In the genomic region with DNA sequence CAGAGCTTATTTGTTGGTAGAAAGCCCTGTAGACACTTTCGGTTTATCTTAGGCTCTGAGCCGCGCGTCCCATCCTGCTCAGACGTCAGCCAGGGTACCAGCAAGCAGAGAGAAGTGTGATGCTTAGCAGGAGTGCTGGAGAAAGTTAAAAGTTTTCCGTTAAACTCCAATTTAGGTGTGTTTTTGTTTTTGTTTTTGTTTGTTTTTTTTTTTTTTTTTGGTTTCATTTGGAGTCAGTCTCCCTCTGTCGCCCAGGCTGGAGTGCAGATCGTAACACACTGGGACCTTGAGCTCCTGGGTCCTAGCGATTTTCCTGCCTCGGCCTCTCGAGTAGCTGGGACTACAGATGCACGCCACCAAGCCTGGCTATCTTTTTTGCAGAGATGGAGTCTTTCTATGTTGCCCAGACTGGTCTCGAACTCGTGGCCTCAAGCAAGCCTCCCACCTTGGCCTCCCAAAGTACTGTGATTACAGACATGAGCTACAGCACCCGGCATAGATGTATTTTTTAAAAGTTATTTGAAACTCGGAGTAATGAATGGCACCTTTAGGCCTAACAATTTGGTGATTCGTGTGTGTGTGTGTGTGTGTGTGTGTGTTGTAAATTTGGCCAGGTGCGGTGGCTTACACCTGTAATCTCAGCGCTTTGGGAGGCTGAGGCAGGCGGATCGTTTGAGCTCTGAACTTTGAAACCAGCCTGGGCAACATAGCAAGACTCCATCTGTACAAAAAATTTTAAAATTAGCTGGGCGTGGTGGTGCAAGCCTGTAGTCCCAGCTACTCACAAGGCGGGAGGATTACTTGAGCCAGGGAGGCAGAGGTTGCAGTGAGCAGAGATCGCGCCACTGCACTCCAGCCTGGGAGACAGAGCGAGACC, we compare ENCODE assay signal across 8 cellular contexts. TPM values are rescaled to one million over a fixed set of nuclear protein-coding genes. Genes with fewer than 3 reads are reported as not detected.
DNase-seq lines count a peak whose midpoint lies in the region; ATAC-seq and TF ChIP-seq lines count a peak whose summit lies in the region.

No MANE protein-coding gene starts in this region.

- TF ChIP-seq CTCF in AG09309 (IDR thresholded peaks at IDR 0.05; ENCODE audit: control insufficient read depth, insufficient read depth, low read depth, low read length, missing control alignments) = no peak
- TF ChIP-seq CTCF in epithelial cell of proximal tubule (conservative IDR thresholded peaks at IDR 0.05; ENCODE audit: low read depth, low read length) = no peak
- no peak for TF ChIP-seq CTCF in progenitor cell of endocrine pancreas (IDR thresholded peaks at IDR 0.05; ENCODE audit: unreplicated experiment)

- DNase-seq in AG09309 (ENCODE audit: low read depth) (no peak), SJSA1 (ENCODE audit: low read depth in 1 of 2, low spot score in 2 of 2) (no peak), epithelial cell of proximal tubule (ENCODE audit: low read depth) (no peak), progenitor cell of endocrine pancreas (ENCODE audit: low spot score, unreplicated experiment) (no peak), iPS-NIHi7 (ENCODE audit: extremely low spot score) (no peak)
- DNase-seq in stimulated activated CD4-positive, alpha-beta T cell treated with anti-CD3 and anti-CD28 coated beads, Interleukin-4, amount 100 ng/mL, for 1 hour = no peak

- H3K27ac Mint-ChIP-seq in progenitor cell of endocrine pancreas = peak overlapping the region; percentile 88

- H3K4me3 Mint-ChIP-seq in progenitor cell of endocrine pancreas (ENCODE audit: low read depth) = peak overlapping the region; percentile 90

- peaks cover 37% of the 10 kb centered on the region for H3K27me3 Mint-ChIP-seq in progenitor cell of endocrine pancreas

- H3K4me1 Mint-ChIP-seq in progenitor cell of endocrine pancreas (ENCODE audit: low read depth) = peaks cover 10% of the 10 kb centered on the region

- H3K4me1 ChIP-seq in SJSA1 (replicated peaks) = peaks cover 24% of the 10 kb centered on the region

- no peaks in the 10 kb centered on the region for H3K36me3 ChIP-seq in SJSA1

- H3K36me3 Mint-ChIP-seq in progenitor cell of endocrine pancreas (ENCODE audit: insufficient read depth) = no peaks in the 10 kb centered on the region

- H3K9me3 ChIP-seq in SJSA1 (replicated peaks) = 0 out of 2 replicates have a peak, but pooled peaks cover 3% of the 10 kb centered on the region

- no peaks in the 10 kb centered on the region for H3K9me3 Mint-ChIP-seq in progenitor cell of endocrine pancreas (ENCODE audit: low read depth)

- H3K4me3 ChIP-seq in AG09309 (ENCODE audit: control insufficient read depth, low read depth, low read length) (peak overlapping the region; percentile 82), SJSA1 (peak overlapping the region; percentile 94), epithelial cell of proximal tubule (ENCODE audit: low read depth, low read length) (peak overlapping the region; percentile 74)

- H3K27ac ChIP-seq in SJSA1 = peak overlapping the region; percentile 63

- ATAC-seq in GM19468 (IDR thresholded peaks at IDR 0.05; ENCODE audit: extremely low read depth, unreplicated experiment) (peak; percentile 10), HG02981 (IDR thresholded peaks at IDR 0.05; ENCODE audit: unreplicated experiment) (no peak)

- no peaks in the 10 kb centered on the region for H3K27me3 ChIP-seq in SJSA1 (replicated peaks)

RNA-seq across cellular contexts. Expression of gene HIP1, which starts 1.3 kb away (rescaled TPM):
- 24.7 and 25.8 TPM in 2 replicates for total RNA-seq in SJSA1 (2014; rRNA removed; shearing (Covaris generic))
- 10.6 TPM in 2 replicates for total RNA-seq in epithelial cell of proximal tubule
- total RNA-seq in progenitor cell of endocrine pancreas = 61.1 and 66.6 TPM in 2 replicates

RNA-seq across cellular contexts. Expression of gene CCL26, which starts 32.0 kb away (rescaled TPM):
- total RNA-seq in SJSA1 (2014; rRNA removed; shearing (Covaris generic)) = 15.1 and 30.1 TPM in 2 replicates
- total RNA-seq in epithelial cell of proximal tubule (not detected in 2 replicates), progenitor cell of endocrine pancreas (not detected in 2 replicates)

Comparison
In these comparisons a context has a peak if more than half of its experiments do, and no peak if none do; other contexts are left out.
1. RNA of gene CCL26, which starts 32.0 kb away (total RNA-seq): 15.1 to 30.1 TPM in SJSA1; not detected in epithelial cell of proximal tubule and not detected in progenitor cell of endocrine pancreas; every median in the first group is over 10 times any median in the second.
2. Peak in every context shown above with its lines, with median percentiles within 50 percentile points of each other: H3K4me3 ChIP-seq.